8 cellular contexts compared by ENCODE assay signal in the genomic region with DNA sequence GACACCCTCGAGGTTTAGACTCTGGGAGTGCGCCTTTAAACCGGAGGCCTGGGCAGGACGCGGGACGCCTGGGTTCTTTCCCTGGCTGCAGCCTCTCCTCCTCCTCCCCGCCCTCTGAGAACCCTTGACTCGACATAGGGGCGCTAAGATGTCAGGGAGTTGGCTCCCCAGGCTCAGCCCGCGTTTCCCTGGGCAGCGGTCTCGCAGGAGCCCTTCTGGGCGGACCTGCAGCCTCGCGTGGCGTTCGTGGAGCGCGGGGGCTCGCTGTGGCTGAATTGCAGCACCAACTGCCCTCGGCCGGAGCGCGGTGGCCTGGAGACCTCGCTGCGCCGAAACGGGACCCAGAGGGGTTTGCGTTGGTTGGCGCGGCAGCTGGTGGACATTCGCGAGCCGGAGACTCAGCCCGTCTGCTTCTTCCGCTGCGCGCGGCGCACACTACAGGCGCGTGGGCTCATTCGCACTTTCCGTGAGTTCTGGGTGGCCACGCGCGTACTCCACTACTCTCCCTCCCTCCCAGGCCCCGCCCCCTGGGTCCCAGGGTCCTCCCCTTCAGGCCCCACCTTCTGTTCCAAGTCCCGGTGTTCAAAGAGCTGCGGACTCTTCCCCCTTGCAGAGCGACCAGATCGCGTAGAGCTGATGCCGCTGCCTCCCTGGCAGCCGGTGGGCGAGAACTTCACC. TPM values are rescaled to one million over a fixed set of nuclear protein-coding genes. Genes with fewer than 3 reads are reported as not detected.
A peak's percentile ranks its signal among the peaks of the same experiment; 100 is the strongest.
DNase-seq lines count a peak whose midpoint lies in the region; ATAC-seq and TF ChIP-seq lines count a peak whose summit lies in the region.

No MANE protein-coding gene starts in this region.

- peak overlapping the region; percentile 75 for H3K4me2 ChIP-seq in neural progenitor cell

- peak overlapping the region; percentile 18 to 66 (median 41) for H3K4me3 ChIP-seq in esophagus squamous epithelium
- peak overlapping the region; percentile 39 for H3K4me3 ChIP-seq in neural progenitor cell

- ATAC-seq in HG03521 (IDR thresholded peaks at IDR 0.05; ENCODE audit: unreplicated experiment) (no peak), GM19455 (IDR thresholded peaks at IDR 0.05; ENCODE audit: unreplicated experiment) (no peak)

- peaks cover 90% of the 10 kb centered on the region for H3K27me3 Mint-ChIP-seq in neural progenitor cell (ENCODE audit: insufficient read depth, low read depth)

- DNase-seq in DMS 273 treated with DMSO at 0.1 percent for 48 hours (lab: John Stamatoyannopoulos, UW) = peak; percentile 29
- peak; percentile 62 for DNase-seq in LHCN-M2 (ENCODE audit: low read depth)
- DNase-seq in activated CD4-positive, alpha-beta T cell treated with anti-CD3 and anti-CD28 coated beads, Interleukin-2, amount 50 U/mL, for 1 hour = peak; percentile 53
- no peak for DNase-seq in esophagus squamous epithelium (lab: John Stamatoyannopoulos, UW)
- DNase-seq in neural progenitor cell (ENCODE audit: low spot score) = peak; percentile 65
- DNase-seq in middle frontal gyrus (ENCODE audit: extremely low spot score, low spot score) = no peak

- H3K9me3 ChIP-seq in esophagus squamous epithelium = no peaks in the 10 kb centered on the region
- H3K9me3 ChIP-seq in neural progenitor cell (ENCODE audit: low read depth) = no peaks in the 10 kb centered on the region

- peaks cover 76% of the 10 kb centered on the region for H3F3A ChIP-seq in neural progenitor cell (ENCODE audit: low read depth)

- H3K27me3 ChIP-seq in esophagus squamous epithelium (peaks cover 27 to 93% (median 41%) of the 10 kb centered on the region in 4 donors), neural progenitor cell (peaks cover 100% of the 10 kb centered on the region)

- intact Hi-C loops in esophagus squamous epithelium (cut with DNase I) = no loop called here

- H3K9me3 Mint-ChIP-seq in neural progenitor cell = peaks cover 3% of the 10 kb centered on the region

- H3K36me3 ChIP-seq in esophagus squamous epithelium (no peaks in the 10 kb centered on the region), neural progenitor cell (no peaks in the 10 kb centered on the region)

- H3K27ac Mint-ChIP-seq in neural progenitor cell = no peak overlapping the region

- H3K4me3 Mint-ChIP-seq in neural progenitor cell = peak overlapping the region; percentile 83

- no peaks in the 10 kb centered on the region for H3K36me3 Mint-ChIP-seq in neural progenitor cell

- no peak for TF ChIP-seq CTCF in esophagus squamous epithelium (IDR thresholded peaks at IDR 0.05)
- no peak for TF ChIP-seq CTCF in neural progenitor cell (IDR thresholded peaks at IDR 0.05)

- H3K27ac ChIP-seq in esophagus squamous epithelium = peak overlapping the region in 2 of 4 donors; percentile 36 to 52
- no peak overlapping the region for H3K27ac ChIP-seq in neural progenitor cell

- H3K4me1 ChIP-seq in esophagus squamous epithelium (peaks cover 69 to 100% (median 70%) of the 10 kb centered on the region in 3 donors), neural progenitor cell (peaks cover 14% of the 10 kb centered on the region)

- WGBS in esophagus squamous epithelium, 2 donors = 0 to 2% methylated on average over 6 of the region's 57 CpGs

- H2AFZ ChIP-seq in neural progenitor cell (replicated peaks) = peak overlapping the region; percentile 68

- peaks cover 69% of the 10 kb centered on the region for H4K20me1 ChIP-seq in neural progenitor cell (ENCODE audit: low read depth)

- peak in 1 of 4 donors; percentile 46 for TF ChIP-seq POLR2A in esophagus squamous epithelium (IDR thresholded peaks at IDR 0.05)

- H3K9ac ChIP-seq in neural progenitor cell = no peak overlapping the region

- peaks cover 30% of the 10 kb centered on the region for H3K4me1 Mint-ChIP-seq in neural progenitor cell

- H3K79me2 ChIP-seq in neural progenitor cell (ENCODE audit: low read depth) = no peaks in the 10 kb centered on the region

RNA-seq across cellular contexts. Expression of a gene that starts 1.3 kb away (rescaled TPM):
- total RNA-seq in LHCN-M2 (2014; rRNA removed) (4.0 and 8.0 TPM in 2 replicates), esophagus squamous epithelium (1 to 10 TPM in 2 of 4 donors, under 1 TPM in 1, not detected in 1; 0.12 to 1.6 (median 1.3) TPM), neural progenitor cell (ENCODE audit: low replicate concordance) (0.46 TPM in 1 of 2 replicates, not detected in the other)
- 3.7 TPM for polyA plus RNA-seq in LHCN-M2 (2012)

RNA-seq across cellular contexts. Expression of a gene that starts 4.3 kb away (rescaled TPM):
- total RNA-seq in LHCN-M2 (2014; rRNA removed) (not detected in 2 replicates), esophagus squamous epithelium (under 1 TPM in 2 of 4 donors, not detected in 2; 0.29 to 0.76 TPM), neural progenitor cell (ENCODE audit: low replicate concordance) (0.15 TPM in 1 of 2 replicates, not detected in the other)
- polyA plus RNA-seq in LHCN-M2 (2012) = 0.16 TPM

RNA-seq across cellular contexts. Expression of a gene that starts 18.6 kb away (rescaled TPM):
- total RNA-seq in LHCN-M2 (2014; rRNA removed) = 1.9 and 3.4 TPM in 2 replicates
- polyA plus RNA-seq in LHCN-M2 (2012) = 2.1 TPM
- total RNA-seq in esophagus squamous epithelium = 1 to 10 TPM in 2 of 4 donors, under 1 TPM in 2; 0.79 to 1.5 (median 1.2) TPM
- total RNA-seq in neural progenitor cell (ENCODE audit: low replicate concordance) = 2.4 and 4.6 TPM in 2 replicates

RNA-seq across cellular contexts. Expression of a gene that starts 20.1 kb away (rescaled TPM):
- total RNA-seq in LHCN-M2 (2014; rRNA removed) (1.7 and 2.2 TPM in 2 replicates), esophagus squamous epithelium (10 to 100 TPM in 1 of 4 donors, 1 to 10 TPM in 3; 5.4 to 26.4 (median 7.7) TPM), neural progenitor cell (ENCODE audit: low replicate concordance) (0.40 and 0.80 TPM in 2 replicates)
- 3.9 TPM for polyA plus RNA-seq in LHCN-M2 (2012)

RNA-seq across cellular contexts. Expression of a gene that starts 24.8 kb away (rescaled TPM):
- total RNA-seq in LHCN-M2 (2014; rRNA removed) = 61.0 and 64.5 TPM in 2 replicates
- 77.1 TPM for polyA plus RNA-seq in LHCN-M2 (2012)
- total RNA-seq in esophagus squamous epithelium = 10 to 100 TPM in 2 of 4 donors, 1 to 10 TPM in 2; 8.0 to 20.7 (median 12.3) TPM
- 7.4 and 11.4 TPM in 2 replicates for total RNA-seq in neural progenitor cell (ENCODE audit: low replicate concordance)

Comparison
In these comparisons a context has a peak if more than half of its experiments do, and no peak if none do; other contexts are left out.
1. DNase-seq: peak in DMS 273 treated with DMSO at 0.1 percent for 48 hours (single experiment), LHCN-M2 (single experiment), activated CD4-positive, alpha-beta T cell treated with anti-CD3 and anti-CD28 coated beads, Interleukin-2, amount 50 U/mL, for 1 hour (single experiment) and neural progenitor cell (single experiment); none in esophagus squamous epithelium (single experiment) and middle frontal gyrus (single experiment).